Comparison of ENCODE assay signal across 20 cellular contexts in the genomic region with DNA sequence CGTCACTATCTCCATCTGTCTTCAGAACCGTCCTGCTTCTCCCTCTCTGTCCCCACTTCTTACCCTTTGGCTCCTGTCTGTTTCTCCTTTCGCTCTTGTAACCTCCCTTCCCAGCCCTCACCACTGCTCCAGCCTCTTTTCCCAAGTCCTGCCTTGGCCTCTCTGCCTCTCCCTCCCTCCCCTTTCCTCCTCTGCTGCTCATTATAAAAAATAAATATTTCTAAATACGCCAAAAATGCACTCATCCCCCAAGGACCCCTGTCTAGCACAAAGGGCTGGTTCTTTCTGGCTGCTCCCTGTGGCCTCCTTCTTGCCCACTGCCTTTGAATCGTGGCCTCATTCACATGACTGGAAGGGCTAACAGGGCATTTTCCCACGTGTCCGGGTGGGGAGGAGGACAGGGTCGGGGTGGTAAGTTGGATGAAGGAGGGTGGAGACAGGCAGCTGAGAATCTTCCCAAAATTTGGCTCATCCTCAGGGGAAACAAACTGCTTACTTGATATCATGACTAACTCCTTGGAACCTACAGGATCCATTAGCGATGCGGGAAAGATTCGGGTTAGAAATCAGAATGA. TPM values are rescaled to one million over a fixed set of nuclear protein-coding genes. Genes with fewer than 3 reads are reported as not detected.
DNase-seq lines count a peak whose midpoint lies in the region; ATAC-seq and TF ChIP-seq lines count a peak whose summit lies in the region.
"Had no signal": no experiment of that assay in that cellular context is flagged by ENCODE, and none has a peak within 500 bp of the region (broad histone marks: within the 10 kb centered on the region; RNA-seq: fewer than 3 reads in every experiment).

No MANE protein-coding gene starts in this region.

- TF ChIP-seq CTCF in coronary artery (IDR thresholded peaks at IDR 0.05) (no peak), thyroid gland (IDR thresholded peaks at IDR 0.05) (no peak)

- peak overlapping the region; percentile 12 for H3K18ac ChIP-seq in neuronal stem cell (ENCODE audit: low read length)

- no CpG with 5 or more reads among the region's 11 CpGs for WGBS in neuronal stem cell (ENCODE audit: extremely low coverage in 2 of 2, insufficient read length in 2 of 2, insufficient replicate concordance in 1 of 2), 2 donors
- WGBS in thyroid gland, 2 donors: 67 to 77% methylated on average over 11 of the region's 11 CpGs

- H3K23ac ChIP-seq in neuronal stem cell (ENCODE audit: low read depth, low read length, poor library complexity): no peak overlapping the region

- TF ChIP-seq POLR2A in thyroid gland (IDR thresholded peaks at IDR 0.05): no peak

- no peak overlapping the region for H4K91ac ChIP-seq in neuronal stem cell (ENCODE audit: low read depth, low read length, poor library complexity)

- H3K36me3 ChIP-seq in neuronal stem cell (replicated peaks in 1 of 2; ENCODE audit: control insufficient read depth in 2 of 2, insufficient read depth in 2 of 2, low read length in 2 of 2): no peaks in the 10 kb centered on the region
- H3K36me3 ChIP-seq in thyroid gland: no peaks in the 10 kb centered on the region
- H3K36me3 ChIP-seq: BLaER1 treated with 17β-estradiol and CSF1 and Interleukin-3, amounts not matched to agents 10 nM and 100 nM; left lung had no signal

- no peaks in the 10 kb centered on the region for H3K79me1 ChIP-seq in neuronal stem cell (ENCODE audit: low read depth, low read length)

- no peak overlapping the region for H2BK12ac ChIP-seq in neuronal stem cell (ENCODE audit: low read length)

- ATAC-seq in left cardiac atrium (peak; percentile 41 to 51), HG03354 (IDR thresholded peaks at IDR 0.05; ENCODE audit: poor library complexity, severe bottlenecking, unreplicated experiment) (no peak), HG02763 (IDR thresholded peaks at IDR 0.05; ENCODE audit: unreplicated experiment) (no peak), HG02610 (IDR thresholded peaks at IDR 0.05; ENCODE audit: unreplicated experiment) (no peak)
- ATAC-seq: K562; Panc1; stimulated activated effector memory CD8-positive, alpha-beta T cell treated with anti-CD3 and anti-CD28 coated beads, Interleukin-12 subunit alpha, Interleukin-12 subunit beta, amount 100 ng/mL, for 72 hours; T-cell had no signal

- H3K4me2 ChIP-seq in neuronal stem cell (ENCODE audit: insufficient read depth, low read length, poor library complexity, severe bottlenecking): no peak overlapping the region
- H3K4me2 ChIP-seq: BLaER1 treated with 17β-estradiol and CSF1 and Interleukin-3, amounts not matched to agents 10 nM and 100 nM had no signal

- H3K9me3 ChIP-seq in neuronal stem cell (replicated peaks in 1 of 2; ENCODE audit: control insufficient read depth in 2 of 2, insufficient read depth in 1 of 2, low read depth in 1 of 2, low read length in 2 of 2): peaks cover 0 to 4% of the 10 kb centered on the region in 2 donors
- H3K9me3 ChIP-seq in thyroid gland: no peaks in the 10 kb centered on the region
- H3K9me3 ChIP-seq: BLaER1 treated with 17β-estradiol and CSF1 and Interleukin-3, amounts not matched to agents 10 nM and 100 nM; left lung had no signal

- H3K4me3 ChIP-seq in coronary artery (no peak overlapping the region), neuronal stem cell (ENCODE audit: low read length in 2 of 2) (no peak overlapping the region), thyroid gland (replicated peaks in 1 of 3) (no peak overlapping the region)
- H3K4me3 ChIP-seq: BLaER1 treated with 17β-estradiol and CSF1 and Interleukin-3, amounts not matched to agents 10 nM and 100 nM; K562; left lung had no signal

- H3K27me3 ChIP-seq in neuronal stem cell (ENCODE audit: control insufficient read depth in 3 of 3, insufficient read depth in 3 of 3, low read depth in 1 of 3, low read length in 3 of 3): no peaks in the 10 kb centered on the region
- H3K27me3 ChIP-seq in thyroid gland: no peaks in the 10 kb centered on the region
- H3K27me3 ChIP-seq: BLaER1 treated with 17β-estradiol and CSF1 and Interleukin-3, amounts not matched to agents 10 nM and 100 nM; left lung had no signal

- peak overlapping the region; percentile 10 for H2BK15ac ChIP-seq in neuronal stem cell (ENCODE audit: low read length)

- H4K8ac ChIP-seq in neuronal stem cell (ENCODE audit: low read depth, low read length): no peak overlapping the region

- intact Hi-C loops in left cardiac atrium (cut with DNase I): no loop called here
- intact Hi-C loops in thyroid gland (cut with DNase I): no loop called here

- H3K14ac ChIP-seq in neuronal stem cell (ENCODE audit: low read length): no peak overlapping the region

- H3K27ac ChIP-seq in coronary artery (peak overlapping the region in 1 of 2 donors; percentile 68), neuronal stem cell (replicated peaks; ENCODE audit: low read length) (no peak overlapping the region), thyroid gland (peak overlapping the region in 2 of 3 donors; percentile 39 to 56)
- H3K27ac ChIP-seq: BLaER1 treated with 17β-estradiol and CSF1 and Interleukin-3, amounts not matched to agents 10 nM and 100 nM had no signal

- no peak overlapping the region for H3K9ac ChIP-seq in neuronal stem cell (ENCODE audit: low read depth, low read length, poor library complexity)
- H3K9ac ChIP-seq: BLaER1 treated with 17β-estradiol and CSF1 and Interleukin-3, amounts not matched to agents 10 nM and 100 nM had no signal

- peaks cover 55 to 63% of the 10 kb centered on the region in 2 donors for H3K4me1 ChIP-seq in neuronal stem cell (ENCODE audit: control insufficient read depth in 2 of 2, insufficient read depth in 1 of 2, low read depth in 1 of 2, low read length in 2 of 2)
- H3K4me1 ChIP-seq in thyroid gland: peaks cover 0 to 34% of the 10 kb centered on the region in 2 donors

- peak overlapping the region; percentile 29 for H2BK5ac ChIP-seq in neuronal stem cell (ENCODE audit: low read length)

- H2AK5ac ChIP-seq in neuronal stem cell (ENCODE audit: low read depth, low read length): peak overlapping the region; percentile 26

- no peak overlapping the region for H2BK120ac ChIP-seq in neuronal stem cell (ENCODE audit: low read depth, low read length)

- H3K4ac ChIP-seq in neuronal stem cell (ENCODE audit: low read length): no peak overlapping the region

- no peak overlapping the region for H2AFZ ChIP-seq in neuronal stem cell (ENCODE audit: low read length)

- DNase-seq in coronary artery (ENCODE audit: low spot score) (peak; percentile 73), left cardiac atrium (no peak), neuronal stem cell (ENCODE audit: low spot score) (no peak), thyroid gland (no peak), GOT3 (lab: John Stamatoyannopoulos, UW) (no peak)
- DNase-seq: activated CD4-positive, alpha-beta T cell treated with anti-CD3 and anti-CD28 coated beads for 1 hour; effector CD8-positive, alpha-beta T cell; NCI-H1436; NCI-H510A treated with DMSO at 0.1 percent for 48 hours; occipital lobe; stimulated activated CD4-positive, alpha-beta T cell treated with anti-CD3 and anti-CD28 coated beads, Interleukin-4, amount 100 ng/mL, for 1 hour had no signal

RNA-seq across cellular contexts. Expression of a gene that starts 26.4 kb away (rescaled TPM):
- total RNA-seq in left cardiac atrium (10 to 100 TPM; 32.9 to 59.6 TPM), thyroid gland (10 to 100 TPM; 31.7 to 77.1 (median 36.2) TPM)
- polyA plus RNA-seq in neuronal stem cell (2013, experiment 1 of 2): 2.1 TPM
- 2.0 TPM for polyA plus RNA-seq in neuronal stem cell (2013, experiment 2 of 2)

RNA-seq across cellular contexts. Expression of a gene that starts 46.5 kb away (rescaled TPM):
- total RNA-seq in left cardiac atrium (under 1 TPM in 1 of 2 donors, not detected in 1; 0.50 TPM), thyroid gland (1 to 10 TPM in 3 of 4 donors, not detected in 1; 1.4 to 3.7 (median 1.6) TPM)
- polyA plus RNA-seq in neuronal stem cell (2013, experiment 1 of 2): 0.03 TPM
- not detected for polyA plus RNA-seq in neuronal stem cell (2013, experiment 2 of 2)
- total RNA-seq: T-cell had no signal

RNA-seq across cellular contexts. Expression of a gene that starts 55.5 kb away (rescaled TPM):
- total RNA-seq in left cardiac atrium (not detected), thyroid gland (1 to 10 TPM; 1.2 to 2.3 (median 1.8) TPM)
- 0.03 TPM for polyA plus RNA-seq in neuronal stem cell (2013, experiment 1 of 2)
- 0.03 TPM for polyA plus RNA-seq in neuronal stem cell (2013, experiment 2 of 2)
- total RNA-seq: K562, occipital lobe, T-cell had no signal
- polyA plus RNA-seq: K562 had no signal

Comparison
In these comparisons a context has a peak if more than half of its experiments do, and no peak if none do; other contexts are left out.
1. ATAC-seq: peak in left cardiac atrium (2 of 2); none in HG03354 (single experiment), HG02763 (single experiment) and HG02610 (single experiment).